ENCODE assay signal across 9 cellular contexts in genomic region chr7:148264933-148265557, GRCh38.
DNase-seq lines count a peak whose midpoint lies in the region; ATAC-seq and TF ChIP-seq lines count a peak whose summit lies in the region.
"Had no signal": no experiment of that assay in that cellular context is flagged by ENCODE, and none has a peak within 500 bp of the region (broad histone marks: within the 10 kb centered on the region; RNA-seq: fewer than 3 reads in every experiment).

No MANE protein-coding gene starts in this region.

- H3K36me3 Mint-ChIP-seq in stimulated activated naive B cell treated with anti-CD40 and anti-IgM and Interleukin-4, amounts not matched to agents 10 μg/mL and 1 μg/mL and 100 μg/mL, for 72 hours: peaks cover 0 to 2% of the 10 kb centered on the region in 2 donors
- H3K36me3 Mint-ChIP-seq in activated naive CD8-positive, alpha-beta T cell treated with anti-CD3 and anti-CD28 coated beads for 36 hours: no peaks in the 10 kb centered on the region
- H3K36me3 Mint-ChIP-seq: IgD-negative memory B cell had no signal

- H3K4me1 ChIP-seq in BE2C: peaks cover 5% of the 10 kb centered on the region

- no peak overlapping the region for H3K27ac Mint-ChIP-seq in stimulated activated naive B cell treated with anti-CD40 and anti-IgM and Interleukin-4, amounts not matched to agents 10 μg/mL and 1 μg/mL and 100 μg/mL, for 72 hours
- H3K27ac Mint-ChIP-seq in activated naive CD8-positive, alpha-beta T cell treated with anti-CD3 and anti-CD28 coated beads for 36 hours: no peak overlapping the region

- peak; percentile 82 for TF ChIP-seq CTCF in BE2C (IDR thresholded peaks at IDR 0.05; ENCODE audit: low read depth, low read length)

- peaks cover 13 to 19% of the 10 kb centered on the region in 2 donors for H3K4me1 Mint-ChIP-seq in stimulated activated naive B cell treated with anti-CD40 and anti-IgM and Interleukin-4, amounts not matched to agents 10 μg/mL and 1 μg/mL and 100 μg/mL, for 72 hours
- H3K4me1 Mint-ChIP-seq in activated naive CD8-positive, alpha-beta T cell treated with anti-CD3 and anti-CD28 coated beads for 36 hours: peaks cover 3% of the 10 kb centered on the region

- H3K9me3 Mint-ChIP-seq in stimulated activated naive B cell treated with anti-CD40 and anti-IgM and Interleukin-4, amounts not matched to agents 10 μg/mL and 1 μg/mL and 100 μg/mL, for 72 hours: no peaks in the 10 kb centered on the region
- no peaks in the 10 kb centered on the region for H3K9me3 Mint-ChIP-seq in activated naive CD8-positive, alpha-beta T cell treated with anti-CD3 and anti-CD28 coated beads for 36 hours
- H3K9me3 Mint-ChIP-seq: IgD-negative memory B cell had no signal

- ATAC-seq in GM18505 (IDR thresholded peaks at IDR 0.05; ENCODE audit: unreplicated experiment): peak; percentile 62
- ATAC-seq in stimulated activated naive B cell treated with anti-CD40 and anti-IgM and Interleukin-4, amounts not matched to agents 10 μg/mL and 1 μg/mL and 100 μg/mL, for 72 hours (replicated peaks): peak; percentile 54 to 57

- no peaks in the 10 kb centered on the region for H3K36me3 ChIP-seq in BE2C

- peaks cover 15 to 18% of the 10 kb centered on the region in 2 donors for H3K27me3 Mint-ChIP-seq in stimulated activated naive B cell treated with anti-CD40 and anti-IgM and Interleukin-4, amounts not matched to agents 10 μg/mL and 1 μg/mL and 100 μg/mL, for 72 hours
- peaks cover 15% of the 10 kb centered on the region for H3K27me3 Mint-ChIP-seq in activated naive CD8-positive, alpha-beta T cell treated with anti-CD3 and anti-CD28 coated beads for 36 hours
- H3K27me3 Mint-ChIP-seq: IgD-negative memory B cell had no signal

- DNase-seq in BE2C (peak; percentile 22), RKO (ENCODE audit: low spot score) (peak; percentile 70), fibroblast of the conjunctiva (ENCODE audit: low read depth) (peak; percentile 16)
- peak; percentile 45 for DNase-seq in Jurkat, Clone E6-1 (ENCODE audit: low read depth, low spot score)
- DNase-seq in stimulated activated naive B cell treated with anti-CD40 and anti-IgM and Interleukin-4, amounts not matched to agents 10 μg/mL and 1 μg/mL and 100 μg/mL, for 72 hours: no peak
- no peak for DNase-seq in activated naive CD8-positive, alpha-beta T cell treated with anti-CD3 and anti-CD28 coated beads for 36 hours
- no peak for DNase-seq in activated CD4-positive, CD25-positive, alpha-beta regulatory T cell treated with anti-CD3 and anti-CD28 coated beads, Interleukin-2, amount 50 U/mL, for 72 hours

- no peaks in the 10 kb centered on the region for H3K27me3 ChIP-seq in BE2C

- no peak for TF ChIP-seq POLR2A in GM18505 (IDR thresholded peaks at IDR 0.05; ENCODE audit: borderline replicate concordance, extremely low read depth, insufficient read depth, insufficient read length)

- no peaks in the 10 kb centered on the region for H3K9me3 ChIP-seq in BE2C

- H3K4me3 Mint-ChIP-seq in stimulated activated naive B cell treated with anti-CD40 and anti-IgM and Interleukin-4, amounts not matched to agents 10 μg/mL and 1 μg/mL and 100 μg/mL, for 72 hours: no peak overlapping the region
- H3K4me3 Mint-ChIP-seq in activated naive CD8-positive, alpha-beta T cell treated with anti-CD3 and anti-CD28 coated beads for 36 hours: no peak overlapping the region

- H3K4me3 ChIP-seq in BE2C (ENCODE audit: low read depth, low read length): no peak overlapping the region
- no peak overlapping the region for H3K4me3 ChIP-seq in Jurkat, Clone E6-1 (ENCODE audit: low read length)

Comparison
In these comparisons a context has a peak if more than half of its experiments do, and no peak if none do; other contexts are left out.
1. DNase-seq: peak in BE2C (single experiment), Jurkat, Clone E6-1 (single experiment), RKO (single experiment) and fibroblast of the conjunctiva (single experiment); none in stimulated activated naive B cell treated with anti-CD40 and anti-IgM and Interleukin-4, amounts not matched to agents 10 μg/mL and 1 μg/mL and 100 μg/mL, for 72 hours (single experiment), activated naive CD8-positive, alpha-beta T cell treated with anti-CD3 and anti-CD28 coated beads for 36 hours (single experiment) and activated CD4-positive, CD25-positive, alpha-beta regulatory T cell treated with anti-CD3 and anti-CD28 coated beads, Interleukin-2, amount 50 U/mL, for 72 hours (single experiment).